ENCODE assay signal across 1 cellular context in genomic region chr3:174331095-174331802, GRCh38.
TF ChIP-seq lines count a peak whose summit lies in the region.

No MANE protein-coding gene starts in this region.

TF ChIP-seq in WTC11, 78 proteins besides CTCF, POLR2A, EP300 and RAD21 (continued from another document):
- TF ChIP-seq ATF2 (CRISPR knock-in tag; IDR thresholded peaks at IDR 0.05; ENCODE audit: borderline replicate concordance, low read depth): no peak
- TF ChIP-seq, protein P1, sequence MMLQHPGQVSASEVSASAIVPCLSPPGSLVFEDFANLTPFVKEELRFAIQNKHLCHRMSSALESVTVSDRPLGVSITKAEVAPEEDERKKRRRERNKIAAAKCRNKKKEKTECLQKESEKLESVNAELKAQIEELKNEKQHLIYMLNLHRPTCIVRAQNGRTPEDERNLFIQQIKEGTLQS (CRISPR knock-in tag; conservative IDR thresholded peaks at IDR 0.05): no peak
- no peak for TF ChIP-seq CDX4 (CRISPR knock-in tag; IDR thresholded peaks at IDR 0.05; ENCODE audit: borderline replicate concordance)
- no peak for TF ChIP-seq GABPB1 (CRISPR knock-in tag; IDR thresholded peaks at IDR 0.05)
